In the genomic region with DNA sequence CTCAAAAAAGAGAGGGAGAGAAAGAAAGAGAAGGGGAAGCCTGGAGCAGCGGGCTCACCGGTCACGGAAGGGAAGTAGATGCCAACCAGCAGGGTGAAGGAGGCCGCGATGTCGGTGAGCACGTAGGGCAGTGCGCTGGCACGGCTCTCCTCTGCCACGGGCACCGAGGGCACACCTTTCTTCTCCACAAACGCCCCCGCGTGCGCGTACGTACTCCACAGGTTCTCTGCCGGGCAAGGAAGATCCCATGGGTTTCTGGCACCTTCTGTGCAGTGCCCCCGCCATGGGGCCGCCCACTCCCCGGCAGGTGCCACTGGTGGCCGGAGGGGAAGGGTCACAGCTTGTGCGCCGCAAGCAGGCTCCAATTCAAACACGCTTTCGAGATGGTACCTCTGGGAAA, we compare ENCODE assay signal across 21 cellular contexts. TPM values are rescaled to one million over a fixed set of nuclear protein-coding genes. Genes with fewer than 3 reads are reported as not detected.
DNase-seq lines count a peak whose midpoint lies in the region; ATAC-seq and TF ChIP-seq lines count a peak whose summit lies in the region.
"Had no signal": no experiment of that assay in that cellular context is flagged by ENCODE, and none has a peak within 500 bp of the region (broad histone marks: within the 10 kb centered on the region; RNA-seq: fewer than 3 reads in every experiment).

No MANE protein-coding gene starts in this region.

- H3K27ac ChIP-seq in Panc1 (ENCODE audit: low read length), result peak overlapping the region; percentile 81; the same call in 1 of the 2 replicates
- H3K27ac ChIP-seq: C4-2B had no signal

- TF ChIP-seq CTCF in Panc1 (IDR thresholded peaks at IDR 0.05), result no peak

- H3K4me1 Mint-ChIP-seq in activated T-cell treated with anti-CD3 and anti-CD28 coated beads, Interleukin-2, amount 50 U/mL, for 24 hours (ENCODE audit: low read depth), result no peaks in the 10 kb centered on the region
- H3K4me1 Mint-ChIP-seq in activated T-cell treated with anti-CD3 and anti-CD28 coated beads, Interleukin-2, amount 50 U/mL, for 4 hours (ENCODE audit: low read depth), result no peaks in the 10 kb centered on the region
- H3K4me1 Mint-ChIP-seq in activated T-helper 17 cell treated with anti-CD3 and anti-CD28 coated beads, Interleukin-2, amount 50 U/mL, for 72 hours, result no peaks in the 10 kb centered on the region
- H3K4me1 Mint-ChIP-seq in activated CD4-positive, alpha-beta memory T cell treated with anti-CD3 and anti-CD28 coated beads, Interleukin-2, amount 10 ng/mL, durations not matched to agents 7 days and 5 days, result no peaks in the 10 kb centered on the region
- H3K4me1 Mint-ChIP-seq: CD8-positive, alpha-beta memory T cell had no signal

- in situ Hi-C loops in Panc1 (cut with HindIII; ENCODE audit: low pct_unique_long_range_greater_than_20kb, low sequenced_read_pairs), result no loop called here

- H3K27me3 ChIP-seq in Panc1 (ENCODE audit: control insufficient read depth, insufficient read depth, low read length), result no peaks in the 10 kb centered on the region

- ATAC-seq in activated T-cell treated with anti-CD3 and anti-CD28 coated beads, Interleukin-2, amount 50 U/mL, for 4 hours, result no peak
- ATAC-seq in Panc1 (no peak), left lobe of liver (peak; percentile 7)
- no peak for ATAC-seq in activated T-helper 17 cell treated with anti-CD3 and anti-CD28 coated beads, Interleukin-2, amount 50 U/mL, for 72 hours (replicated peaks)
- ATAC-seq: HCT116 had no signal

- no peaks in the 10 kb centered on the region for H3K9me3 Mint-ChIP-seq in activated T-cell treated with anti-CD3 and anti-CD28 coated beads, Interleukin-2, amount 50 U/mL, for 24 hours
- no peaks in the 10 kb centered on the region for H3K9me3 Mint-ChIP-seq in activated T-cell treated with anti-CD3 and anti-CD28 coated beads, Interleukin-2, amount 50 U/mL, for 4 hours
- H3K9me3 Mint-ChIP-seq in activated T-helper 17 cell treated with anti-CD3 and anti-CD28 coated beads, Interleukin-2, amount 50 U/mL, for 72 hours, result no peaks in the 10 kb centered on the region
- no peaks in the 10 kb centered on the region for H3K9me3 Mint-ChIP-seq in activated CD4-positive, alpha-beta memory T cell treated with anti-CD3 and anti-CD28 coated beads, Interleukin-2, amount 10 ng/mL, durations not matched to agents 7 days and 5 days
- H3K9me3 Mint-ChIP-seq: CD8-positive, alpha-beta memory T cell had no signal

- peak overlapping the region; percentile 82 for H3K27ac Mint-ChIP-seq in activated T-cell treated with anti-CD3 and anti-CD28 coated beads, Interleukin-2, amount 50 U/mL, for 24 hours
- peak overlapping the region; percentile 20 for H3K27ac Mint-ChIP-seq in activated T-helper 17 cell treated with anti-CD3 and anti-CD28 coated beads, Interleukin-2, amount 50 U/mL, for 72 hours
- H3K27ac Mint-ChIP-seq in activated CD4-positive, alpha-beta memory T cell treated with anti-CD3 and anti-CD28 coated beads, Interleukin-2, amount 10 ng/mL, durations not matched to agents 7 days and 5 days, result no peak overlapping the region

- peaks cover 10% of the 10 kb centered on the region for H3K4me1 ChIP-seq in Panc1 (ENCODE audit: control insufficient read depth, insufficient read depth, low read length)

- intact Hi-C loops in Panc1 (cut with micrococcal nuclease; ENCODE audit: unreplicated experiment), result no loop called here

- no peaks in the 10 kb centered on the region for H3K27me3 Mint-ChIP-seq in activated T-cell treated with anti-CD3 and anti-CD28 coated beads, Interleukin-2, amount 50 U/mL, for 24 hours
- no peaks in the 10 kb centered on the region for H3K27me3 Mint-ChIP-seq in activated T-cell treated with anti-CD3 and anti-CD28 coated beads, Interleukin-2, amount 50 U/mL, for 4 hours (ENCODE audit: low read depth)
- H3K27me3 Mint-ChIP-seq in activated T-helper 17 cell treated with anti-CD3 and anti-CD28 coated beads, Interleukin-2, amount 50 U/mL, for 72 hours, result no peaks in the 10 kb centered on the region
- no peaks in the 10 kb centered on the region for H3K27me3 Mint-ChIP-seq in activated CD4-positive, alpha-beta memory T cell treated with anti-CD3 and anti-CD28 coated beads, Interleukin-2, amount 10 ng/mL, durations not matched to agents 7 days and 5 days
- H3K27me3 Mint-ChIP-seq: CD8-positive, alpha-beta memory T cell had no signal

- CTCF ChIA-PET in Panc1 (lab: Charles Lee), result no interaction called here
- CTCF ChIA-PET in activated CD4-positive, alpha-beta memory T cell treated with anti-CD3 and anti-CD28 coated beads, Interleukin-2, amount 10 ng/mL, durations not matched to agents 7 days and 5 days (lab: Charles Lee), result no interaction called here

- no peak overlapping the region for H3K4me3 Mint-ChIP-seq in activated T-cell treated with anti-CD3 and anti-CD28 coated beads, Interleukin-2, amount 50 U/mL, for 24 hours
- H3K4me3 Mint-ChIP-seq in activated T-cell treated with anti-CD3 and anti-CD28 coated beads, Interleukin-2, amount 50 U/mL, for 4 hours, result no peak overlapping the region
- no peak overlapping the region for H3K4me3 Mint-ChIP-seq in activated T-helper 17 cell treated with anti-CD3 and anti-CD28 coated beads, Interleukin-2, amount 50 U/mL, for 72 hours
- no peak overlapping the region for H3K4me3 Mint-ChIP-seq in activated CD4-positive, alpha-beta memory T cell treated with anti-CD3 and anti-CD28 coated beads, Interleukin-2, amount 10 ng/mL, durations not matched to agents 7 days and 5 days
- H3K4me3 Mint-ChIP-seq: CD8-positive, alpha-beta memory T cell had no signal

- peaks cover 70% of the 10 kb centered on the region for H3K36me3 Mint-ChIP-seq in activated T-cell treated with anti-CD3 and anti-CD28 coated beads, Interleukin-2, amount 50 U/mL, for 24 hours (ENCODE audit: low read depth)
- H3K36me3 Mint-ChIP-seq in activated T-cell treated with anti-CD3 and anti-CD28 coated beads, Interleukin-2, amount 50 U/mL, for 4 hours (ENCODE audit: insufficient read depth), result peaks cover 7% of the 10 kb centered on the region
- H3K36me3 Mint-ChIP-seq in activated T-helper 17 cell treated with anti-CD3 and anti-CD28 coated beads, Interleukin-2, amount 50 U/mL, for 72 hours (ENCODE audit: low read depth), result peaks cover 37% of the 10 kb centered on the region
- H3K36me3 Mint-ChIP-seq in activated CD4-positive, alpha-beta memory T cell treated with anti-CD3 and anti-CD28 coated beads, Interleukin-2, amount 10 ng/mL, durations not matched to agents 7 days and 5 days (ENCODE audit: low read depth), result peaks cover 7% of the 10 kb centered on the region

- POLR2A ChIA-PET in Panc1 (lab: Charles Lee), result interaction anchor here (0.7 kb wide), 1 partner anchor 104 kb away, joined by 3 read pairs; no protein-coding TSS in a partner anchor
- POLR2A ChIA-PET in activated CD4-positive, alpha-beta memory T cell treated with anti-CD3 and anti-CD28 coated beads, Interleukin-2, amount 10 ng/mL, durations not matched to agents 7 days and 5 days (lab: Charles Lee), result no interaction called here

- no peak overlapping the region for H3K4me3 ChIP-seq in Panc1 (ENCODE audit: low read depth in 2 of 2, low read length in 2 of 2)

- H3K9me3 ChIP-seq in Panc1 (ENCODE audit: control insufficient read depth, insufficient read depth, low read depth, low read length), result no peaks in the 10 kb centered on the region

- no peak for DNase-seq in activated T-cell treated with anti-CD3 and anti-CD28 coated beads, Interleukin-2, amount 50 U/mL, for 24 hours
- no peak for DNase-seq in activated T-cell treated with anti-CD3 and anti-CD28 coated beads, Interleukin-2, amount 50 U/mL, for 4 hours
- DNase-seq in Panc1 (ENCODE audit: low read depth, low spot score), result no peak
- no peak for DNase-seq in left lobe of liver (ENCODE audit: low spot score)
- no peak for DNase-seq in DMS 273 treated with DMSO at 0.1 percent for 48 hours (lab: John Stamatoyannopoulos, UW)
- DNase-seq in midbrain (lab: John Stamatoyannopoulos, UW), result no peak
- DNase-seq in activated CD4-positive, alpha-beta memory T cell treated with anti-CD3 and anti-CD28 coated beads, Interleukin-2, amount 10 ng/mL, durations not matched to agents 7 days and 5 days, result no peak
- DNase-seq: Calu3; CD8-positive, alpha-beta memory T cell; DMS53; GDM1; GOT3; Kasumi-1; NCI-H1694; NCI-H2081; NCI-H2171; NCI-H526 treated with DMSO at 0.1 percent for 48 hours; SHP77 treated with DMSO at 0.1 percent for 48 hours had no signal

- peaks cover 5% of the 10 kb centered on the region for H3K36me3 ChIP-seq in Panc1 (ENCODE audit: control insufficient read depth, insufficient read depth, low read length)

- no TSS peak for BruUV-seq in Panc1 (replicated peaks; lab: Mats Ljungman, UMichigan)

RNA-seq across cellular contexts. Expression of a gene that starts 30.3 kb away (rescaled TPM):
- 10 to 100 TPM; 13.6 to 26.8 (median 18.5) TPM for total RNA-seq in activated T-cell treated with anti-CD3 and anti-CD28 coated beads, Interleukin-2, amount 50 U/mL, for 4 hours
- total RNA-seq in Panc1 (2021; ENCODE audit: unreplicated experiment) (297 TPM), left lobe of liver (56.5 TPM)
- polyA plus RNA-seq in Panc1 (2012; ENCODE audit: insufficient read length), result 468 TPM
- 10 to 100 TPM; 17.6 to 28.2 TPM for total RNA-seq in activated T-helper 17 cell treated with anti-CD3 and anti-CD28 coated beads, Interleukin-2, amount 50 U/mL, for 72 hours
- total RNA-seq in activated CD4-positive, alpha-beta memory T cell treated with anti-CD3 and anti-CD28 coated beads, Interleukin-2, amount 10 ng/mL, durations not matched to agents 7 days and 5 days, result 10 to 100 TPM; 32.6 to 34.2 TPM
